Comparison of ENCODE assay signal across 1 cellular context in the genomic region with DNA sequence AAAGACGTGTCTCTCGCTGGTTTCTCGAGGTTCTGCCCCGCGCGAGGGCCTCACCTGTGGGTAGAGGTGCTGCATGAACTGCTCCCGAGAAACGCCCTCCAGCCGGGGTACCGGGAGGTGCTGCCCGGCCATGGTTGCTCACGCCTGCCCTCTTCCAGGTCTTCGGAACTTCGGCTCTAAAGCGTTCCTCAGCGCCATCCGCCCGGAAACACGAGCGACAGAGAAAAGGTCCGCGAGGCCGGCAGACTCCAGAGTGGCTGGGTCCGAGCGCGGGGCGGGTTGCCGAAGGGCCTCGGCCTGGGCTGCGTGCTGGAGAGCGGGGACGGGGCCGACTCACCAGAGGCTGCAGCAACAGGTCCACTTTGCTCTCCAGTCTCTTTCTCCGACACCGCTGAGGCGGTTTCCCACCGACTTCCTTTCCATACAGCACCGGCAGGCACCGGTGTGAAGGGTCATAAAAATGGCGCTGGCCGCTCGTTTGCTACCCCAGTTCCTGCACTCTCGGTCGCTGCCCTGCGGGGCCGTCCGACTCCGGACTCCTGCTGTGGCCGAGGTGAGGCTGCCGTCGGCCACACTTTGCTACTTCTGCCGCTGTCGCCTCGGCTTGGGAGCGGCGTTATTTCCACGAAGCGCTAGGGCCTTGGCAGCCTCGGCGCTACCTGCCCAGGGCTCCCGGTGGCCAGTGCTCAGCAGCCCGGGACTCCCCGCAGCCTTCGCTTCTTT.
TF ChIP-seq lines count a peak whose summit lies in the region.

A gene with protein sequence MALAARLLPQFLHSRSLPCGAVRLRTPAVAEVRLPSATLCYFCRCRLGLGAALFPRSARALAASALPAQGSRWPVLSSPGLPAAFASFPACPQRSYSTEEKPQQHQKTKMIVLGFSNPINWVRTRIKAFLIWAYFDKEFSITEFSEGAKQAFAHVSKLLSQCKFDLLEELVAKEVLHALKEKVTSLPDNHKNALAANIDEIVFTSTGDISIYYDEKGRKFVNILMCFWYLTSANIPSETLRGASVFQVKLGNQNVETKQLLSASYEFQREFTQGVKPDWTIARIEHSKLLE (plus strand): TSS at position 244 of the 723 bp plus-strand sequence. CDS start 217 bp downstream, at position 461.
A gene with protein sequence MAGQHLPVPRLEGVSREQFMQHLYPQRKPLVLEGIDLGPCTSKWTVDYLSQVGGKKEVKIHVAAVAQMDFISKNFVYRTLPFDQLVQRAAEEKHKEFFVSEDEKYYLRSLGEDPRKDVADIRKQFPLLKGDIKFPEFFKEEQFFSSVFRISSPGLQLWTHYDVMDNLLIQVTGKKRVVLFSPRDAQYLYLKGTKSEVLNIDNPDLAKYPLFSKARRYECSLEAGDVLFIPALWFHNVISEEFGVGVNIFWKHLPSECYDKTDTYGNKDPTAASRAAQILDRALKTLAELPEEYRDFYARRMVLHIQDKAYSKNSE (minus strand): TSS at position 153 of the 723 bp plus-strand sequence. CDS start 21 bp downstream, at position 132.

TF ChIP-seq in K562, 482 proteins besides CTCF, POLR2A, EP300 and RAD21 (continued from another document and continues in another):
- TF ChIP-seq, protein P1, sequence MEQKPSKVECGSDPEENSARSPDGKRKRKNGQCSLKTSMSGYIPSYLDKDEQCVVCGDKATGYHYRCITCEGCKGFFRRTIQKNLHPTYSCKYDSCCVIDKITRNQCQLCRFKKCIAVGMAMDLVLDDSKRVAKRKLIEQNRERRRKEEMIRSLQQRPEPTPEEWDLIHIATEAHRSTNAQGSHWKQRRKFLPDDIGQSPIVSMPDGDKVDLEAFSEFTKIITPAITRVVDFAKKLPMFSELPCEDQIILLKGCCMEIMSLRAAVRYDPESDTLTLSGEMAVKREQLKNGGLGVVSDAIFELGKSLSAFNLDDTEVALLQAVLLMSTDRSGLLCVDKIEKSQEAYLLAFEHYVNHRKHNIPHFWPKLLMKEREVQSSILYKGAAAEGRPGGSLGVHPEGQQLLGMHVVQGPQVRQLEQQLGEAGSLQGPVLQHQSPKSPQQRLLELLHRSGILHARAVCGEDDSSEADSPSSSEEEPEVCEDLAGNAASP (IDR thresholded peaks at IDR 0.05), result no peak
- TF ChIP-seq ETV1 (tag; conservative IDR thresholded peaks at IDR 0.05; ENCODE audit: low read depth) (no peak), OTX1 (CRISPR knock-in tag; IDR thresholded peaks at IDR 0.05) (no peak), ZNF785 (CRISPR knock-in tag; IDR thresholded peaks at IDR 0.05) (no peak), ZC3H11A (IDR thresholded peaks at IDR 0.05; ENCODE audit: low read depth, low read length) (no peak), ZNF239 (CRISPR knock-in tag; IDR thresholded peaks at IDR 0.05) (no peak), CEBPG (CRISPR knock-in tag; IDR thresholded peaks at IDR 0.05) (no peak), CEBPG (tag; conservative IDR thresholded peaks at IDR 0.05 in 1 of 2, IDR thresholded peaks at IDR 0.05 in 1 of 2) (no peak), ZNF197 (CRISPR knock-in tag; IDR thresholded peaks at IDR 0.05; ENCODE audit: low read depth) (no peak), ILF3 (IDR thresholded peaks at IDR 0.05; ENCODE audit: borderline replicate concordance) (no peak), RBM14 (IDR thresholded peaks at IDR 0.05; ENCODE audit: borderline replicate concordance, insufficient read depth, low read depth, low read length) (no peak), SMC3 (conservative IDR thresholded peaks at IDR 0.05; ENCODE audit: insufficient read depth, low read depth, low read length) (no peak), SIN3A (IDR thresholded peaks at IDR 0.05; ENCODE audit: borderline replicate concordance in 2 of 2, control insufficient read depth in 1 of 2, low read depth in 2 of 2, low read length in 2 of 2) (no peak; a peak in 1 of 4 replicates), TCF3 (CRISPR knock-in tag; IDR thresholded peaks at IDR 0.05) (no peak), RHOXF2B (CRISPR knock-in tag; conservative IDR thresholded peaks at IDR 0.05) (no peak), MTA1 (IDR thresholded peaks at IDR 0.05; ENCODE audit: borderline replicate concordance) (0 out of 2 replicates have a peak, but pooled peaks have one; percentile 27), CREM (IDR thresholded peaks at IDR 0.05; ENCODE audit: low read depth) (0 out of 2 replicates have a peak, but pooled peaks have one; percentile 18), ZC3H4 (CRISPR knock-in tag; IDR thresholded peaks at IDR 0.05; ENCODE audit: borderline replicate concordance) (no peak), ZNF76 (CRISPR knock-in tag; IDR thresholded peaks at IDR 0.05; ENCODE audit: borderline replicate concordance) (0 out of 2 replicates have a peak, but pooled peaks have one; percentile 58), MCM2 (IDR thresholded peaks at IDR 0.05; ENCODE audit: low read depth) (no peak), PHF21A (IDR thresholded peaks at IDR 0.05; ENCODE audit: borderline replicate concordance, low read depth) (no peak), HCFC1 (IDR thresholded peaks at IDR 0.05; ENCODE audit: low read depth, low read length) (peak; percentile 62), FOS (IDR thresholded peaks at IDR 0.05; ENCODE audit: extremely low read depth, insufficient read length) (no peak), SREBF2 (CRISPR knock-in tag; IDR thresholded peaks at IDR 0.05) (no peak), NCOA6 (IDR thresholded peaks at IDR 0.05) (no peak), ZNF217 (CRISPR knock-in tag; IDR thresholded peaks at IDR 0.05) (no peak), HDAC8 (tag; IDR thresholded peaks at IDR 0.05) (0 out of 2 replicates have a peak, but pooled peaks have one; percentile 67), BDP1 (IDR thresholded peaks at IDR 0.05; ENCODE audit: insufficient read depth, insufficient read length) (no peak), NCOA4 (IDR thresholded peaks at IDR 0.05; ENCODE audit: partially characterized antibody) (no peak), BHLHE40 (IDR thresholded peaks at IDR 0.05; ENCODE audit: low read length) (0 out of 2 replicates have a peak, but pooled peaks have one; percentile 4), ETS2 (tag; IDR thresholded peaks at IDR 0.05; ENCODE audit: borderline replicate concordance, poor library complexity, severe bottlenecking) (no peak), TSC22D4 (tag; IDR thresholded peaks at IDR 0.05) (no peak), TCF7 (IDR thresholded peaks at IDR 0.05; ENCODE audit: borderline replicate concordance) (no peak), POLR2AphosphoS5 (IDR thresholded peaks at IDR 0.05; ENCODE audit: control insufficient read depth, insufficient read depth, low read depth, low read length) (peak; percentile 67; the same call in 1 of the 2 replicates), SNRNP70 (optimal IDR thresholded peaks at IDR 0.05; ENCODE audit: low read depth, low read length) (no peak), NBN (IDR thresholded peaks at IDR 0.05; ENCODE audit: low read depth) (peak; percentile 54; the same call in 1 of the 2 replicates), POLR2B (IDR thresholded peaks at IDR 0.05; ENCODE audit: low read depth, partially characterized antibody) (peak; percentile 61), ZNF324 (CRISPR knock-in tag; IDR thresholded peaks at IDR 0.05) (no peak), DDX20 (tag; IDR thresholded peaks at IDR 0.05; ENCODE audit: low read depth) (no peak), ZKSCAN8 (CRISPR knock-in tag; IDR thresholded peaks at IDR 0.05) (no peak)
- TF ChIP-seq, protein P2, sequence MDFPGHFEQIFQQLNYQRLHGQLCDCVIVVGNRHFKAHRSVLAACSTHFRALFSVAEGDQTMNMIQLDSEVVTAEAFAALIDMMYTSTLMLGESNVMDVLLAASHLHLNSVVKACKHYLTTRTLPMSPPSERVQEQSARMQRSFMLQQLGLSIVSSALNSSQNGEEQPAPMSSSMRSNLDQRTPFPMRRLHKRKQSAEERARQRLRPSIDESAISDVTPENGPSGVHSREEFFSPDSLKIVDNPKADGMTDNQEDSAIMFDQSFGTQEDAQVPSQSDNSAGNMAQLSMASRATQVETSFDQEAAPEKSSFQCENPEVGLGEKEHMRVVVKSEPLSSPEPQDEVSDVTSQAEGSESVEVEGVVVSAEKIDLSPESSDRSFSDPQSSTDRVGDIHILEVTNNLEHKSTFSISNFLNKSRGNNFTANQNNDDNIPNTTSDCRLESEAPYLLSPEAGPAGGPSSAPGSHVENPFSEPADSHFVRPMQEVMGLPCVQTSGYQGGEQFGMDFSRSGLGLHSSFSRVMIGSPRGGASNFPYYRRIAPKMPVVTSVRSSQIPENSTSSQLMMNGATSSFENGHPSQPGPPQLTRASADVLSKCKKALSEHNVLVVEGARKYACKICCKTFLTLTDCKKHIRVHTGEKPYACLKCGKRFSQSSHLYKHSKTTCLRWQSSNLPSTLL (IDR thresholded peaks at IDR 0.05), result no peak
- TF ChIP-seq, protein P3, sequence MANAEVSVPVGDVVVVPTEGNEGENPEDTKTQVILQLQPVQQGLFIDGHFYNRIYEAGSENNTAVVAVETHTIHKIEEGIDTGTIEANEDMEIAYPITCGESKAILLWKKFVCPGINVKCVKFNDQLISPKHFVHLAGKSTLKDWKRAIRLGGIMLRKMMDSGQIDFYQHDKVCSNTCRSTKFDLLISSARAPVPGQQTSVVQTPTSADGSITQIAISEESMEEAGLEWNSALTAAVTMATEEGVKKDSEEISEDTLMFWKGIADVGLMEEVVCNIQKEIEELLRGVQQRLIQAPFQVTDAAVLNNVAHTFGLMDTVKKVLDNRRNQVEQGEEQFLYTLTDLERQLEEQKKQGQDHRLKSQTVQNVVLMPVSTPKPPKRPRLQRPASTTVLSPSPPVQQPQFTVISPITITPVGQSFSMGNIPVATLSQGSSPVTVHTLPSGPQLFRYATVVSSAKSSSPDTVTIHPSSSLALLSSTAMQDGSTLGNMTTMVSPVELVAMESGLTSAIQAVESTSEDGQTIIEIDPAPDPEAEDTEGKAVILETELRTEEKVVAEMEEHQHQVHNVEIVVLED (CRISPR knock-in tag; IDR thresholded peaks at IDR 0.05), result no peak
- TF ChIP-seq, protein P4, sequence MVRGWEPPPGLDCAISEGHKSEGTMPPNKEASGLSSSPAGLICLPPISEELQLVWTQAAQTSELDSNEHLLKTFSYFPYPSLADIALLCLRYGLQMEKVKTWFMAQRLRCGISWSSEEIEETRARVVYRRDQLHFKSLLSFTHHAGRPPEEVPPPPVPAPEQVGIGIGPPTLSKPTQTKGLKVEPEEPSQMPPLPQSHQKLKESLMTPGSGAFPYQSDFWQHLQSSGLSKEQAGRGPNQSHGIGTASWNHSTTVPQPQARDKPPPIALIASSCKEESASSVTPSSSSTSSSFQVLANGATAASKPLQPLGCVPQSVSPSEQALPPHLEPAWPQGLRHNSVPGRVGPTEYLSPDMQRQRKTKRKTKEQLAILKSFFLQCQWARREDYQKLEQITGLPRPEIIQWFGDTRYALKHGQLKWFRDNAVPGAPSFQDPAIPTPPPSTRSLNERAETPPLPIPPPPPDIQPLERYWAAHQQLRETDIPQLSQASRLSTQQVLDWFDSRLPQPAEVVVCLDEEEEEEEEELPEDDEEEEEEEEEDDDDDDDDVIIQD (CRISPR knock-in tag; IDR thresholded peaks at IDR 0.05), result no peak
- TF ChIP-seq, protein P5, sequence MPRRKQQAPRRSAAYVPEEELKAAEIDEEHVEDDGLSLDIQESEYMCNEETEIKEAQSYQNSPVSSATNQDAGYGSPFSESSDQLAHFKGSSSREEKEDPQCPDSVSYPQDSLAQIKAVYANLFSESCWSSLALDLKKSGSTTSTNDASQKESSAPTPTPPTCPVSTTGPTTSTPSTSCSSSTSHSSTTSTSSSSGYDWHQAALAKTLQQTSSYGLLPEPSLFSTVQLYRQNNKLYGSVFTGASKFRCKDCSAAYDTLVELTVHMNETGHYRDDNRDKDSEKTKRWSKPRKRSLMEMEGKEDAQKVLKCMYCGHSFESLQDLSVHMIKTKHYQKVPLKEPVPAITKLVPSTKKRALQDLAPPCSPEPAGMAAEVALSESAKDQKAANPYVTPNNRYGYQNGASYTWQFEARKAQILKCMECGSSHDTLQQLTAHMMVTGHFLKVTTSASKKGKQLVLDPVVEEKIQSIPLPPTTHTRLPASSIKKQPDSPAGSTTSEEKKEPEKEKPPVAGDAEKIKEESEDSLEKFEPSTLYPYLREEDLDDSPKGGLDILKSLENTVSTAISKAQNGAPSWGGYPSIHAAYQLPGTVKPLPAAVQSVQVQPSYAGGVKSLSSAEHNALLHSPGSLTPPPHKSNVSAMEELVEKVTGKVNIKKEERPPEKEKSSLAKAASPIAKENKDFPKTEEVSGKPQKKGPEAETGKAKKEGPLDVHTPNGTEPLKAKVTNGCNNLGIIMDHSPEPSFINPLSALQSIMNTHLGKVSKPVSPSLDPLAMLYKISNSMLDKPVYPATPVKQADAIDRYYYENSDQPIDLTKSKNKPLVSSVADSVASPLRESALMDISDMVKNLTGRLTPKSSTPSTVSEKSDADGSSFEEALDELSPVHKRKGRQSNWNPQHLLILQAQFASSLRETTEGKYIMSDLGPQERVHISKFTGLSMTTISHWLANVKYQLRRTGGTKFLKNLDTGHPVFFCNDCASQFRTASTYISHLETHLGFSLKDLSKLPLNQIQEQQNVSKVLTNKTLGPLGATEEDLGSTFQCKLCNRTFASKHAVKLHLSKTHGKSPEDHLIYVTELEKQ (CRISPR knock-in tag; IDR thresholded peaks at IDR 0.05), result no peak
- TF ChIP-seq, protein P6, sequence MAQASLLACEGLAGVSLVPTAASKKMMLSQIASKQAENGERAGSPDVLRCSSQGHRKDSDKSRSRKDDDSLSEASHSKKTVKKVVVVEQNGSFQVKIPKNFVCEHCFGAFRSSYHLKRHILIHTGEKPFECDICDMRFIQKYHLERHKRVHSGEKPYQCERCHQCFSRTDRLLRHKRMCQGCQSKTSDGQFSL (CRISPR knock-in tag; IDR thresholded peaks at IDR 0.05), result no peak
- TF ChIP-seq, protein P6 (tag; IDR thresholded peaks at IDR 0.05), result no peak
- TF ChIP-seq, protein P7, sequence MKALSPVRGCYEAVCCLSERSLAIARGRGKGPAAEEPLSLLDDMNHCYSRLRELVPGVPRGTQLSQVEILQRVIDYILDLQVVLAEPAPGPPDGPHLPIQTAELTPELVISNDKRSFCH (CRISPR knock-in tag; IDR thresholded peaks at IDR 0.05), result no peak
- TF ChIP-seq, protein P7 (tag; IDR thresholded peaks at IDR 0.05), result peak; percentile 81
- TF ChIP-seq, protein P8, sequence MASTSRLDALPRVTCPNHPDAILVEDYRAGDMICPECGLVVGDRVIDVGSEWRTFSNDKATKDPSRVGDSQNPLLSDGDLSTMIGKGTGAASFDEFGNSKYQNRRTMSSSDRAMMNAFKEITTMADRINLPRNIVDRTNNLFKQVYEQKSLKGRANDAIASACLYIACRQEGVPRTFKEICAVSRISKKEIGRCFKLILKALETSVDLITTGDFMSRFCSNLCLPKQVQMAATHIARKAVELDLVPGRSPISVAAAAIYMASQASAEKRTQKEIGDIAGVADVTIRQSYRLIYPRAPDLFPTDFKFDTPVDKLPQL (IDR thresholded peaks at IDR 0.05; ENCODE audit: extremely low read depth, insufficient read length), result no peak
- TF ChIP-seq, protein P9, sequence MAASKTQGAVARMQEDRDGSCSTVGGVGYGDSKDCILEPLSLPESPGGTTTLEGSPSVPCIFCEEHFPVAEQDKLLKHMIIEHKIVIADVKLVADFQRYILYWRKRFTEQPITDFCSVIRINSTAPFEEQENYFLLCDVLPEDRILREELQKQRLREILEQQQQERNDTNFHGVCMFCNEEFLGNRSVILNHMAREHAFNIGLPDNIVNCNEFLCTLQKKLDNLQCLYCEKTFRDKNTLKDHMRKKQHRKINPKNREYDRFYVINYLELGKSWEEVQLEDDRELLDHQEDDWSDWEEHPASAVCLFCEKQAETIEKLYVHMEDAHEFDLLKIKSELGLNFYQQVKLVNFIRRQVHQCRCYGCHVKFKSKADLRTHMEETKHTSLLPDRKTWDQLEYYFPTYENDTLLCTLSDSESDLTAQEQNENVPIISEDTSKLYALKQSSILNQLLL (CRISPR knock-in tag; IDR thresholded peaks at IDR 0.05; ENCODE audit: borderline replicate concordance), result no peak
